ENCODE assay signal across 18 cellular contexts in the genomic region with DNA sequence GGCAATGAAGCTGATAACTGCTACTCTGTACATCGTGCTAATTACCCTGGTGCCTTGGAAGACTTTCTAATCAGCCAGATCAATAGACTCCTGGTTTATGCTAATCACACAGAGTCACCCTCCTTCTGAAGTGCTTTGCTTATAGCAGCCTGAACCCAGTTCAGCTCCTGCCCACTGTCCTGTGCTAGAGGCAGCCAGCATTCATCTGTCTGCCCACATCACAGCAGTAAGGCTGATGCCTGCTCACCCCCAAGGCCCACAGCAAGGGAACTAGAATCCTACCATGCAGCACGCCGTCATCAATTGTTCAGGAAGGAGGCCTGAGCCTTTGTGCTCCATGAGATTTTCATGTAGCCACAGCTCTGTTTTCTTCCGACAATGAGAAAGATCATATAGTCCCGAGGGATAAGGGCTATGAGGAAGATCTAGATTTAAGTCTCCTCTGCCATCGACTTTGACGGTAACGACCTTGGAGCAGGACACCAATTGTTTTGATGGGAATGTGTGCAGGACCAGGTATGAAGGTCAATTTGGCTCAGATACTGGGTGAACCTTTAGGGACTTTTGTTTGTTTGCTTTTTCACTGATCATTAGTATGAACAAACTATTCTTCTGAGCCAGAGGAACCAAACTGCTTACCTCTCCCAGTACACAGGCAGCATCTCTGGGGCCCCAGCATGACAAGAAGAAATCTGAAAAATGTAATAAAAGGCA. TPM values are rescaled to one million over a fixed set of nuclear protein-coding genes. Genes with fewer than 3 reads are reported as not detected.
A peak's percentile ranks its signal among the peaks of the same experiment; 100 is the strongest.
DNase-seq lines count a peak whose midpoint lies in the region; TF ChIP-seq lines count a peak whose summit lies in the region.
"Had no signal": no experiment of that assay in that cellular context is flagged by ENCODE, and none has a peak within 500 bp of the region (broad histone marks: within the 10 kb centered on the region; RNA-seq: fewer than 3 reads in every experiment).

No MANE protein-coding gene starts in this region.

- DNase-seq in D341Med (ENCODE audit: low spot score) = peak; percentile 77
- DNase-seq in NCI-H69 (lab: John Stamatoyannopoulos, UW) = peak; percentile 74
- DNase-seq in glutamatergic neuron = no peak
- no peak for DNase-seq in neural progenitor cell (ENCODE audit: low spot score)
- DNase-seq in osteoblast (ENCODE audit: insufficient read length, low spot score, missing footprints) = no peak
- no peak for DNase-seq in H4 (ENCODE audit: low spot score)
- DNase-seq in nucleus accumbens (lab: John Stamatoyannopoulos, UW) = no peak
- no peak for DNase-seq in cerebellum (ENCODE audit: low spot score)
- DNase-seq: BE2C; CD4-positive, CD25-positive, alpha-beta regulatory T cell; DMS53; EL; NCI-H1930; NCI-H446; PC-9 had no signal

- peaks cover 4% of the 10 kb centered on the region for H3F3A ChIP-seq in neural progenitor cell (ENCODE audit: low read depth)

- H3K27ac ChIP-seq in neural progenitor cell (no peak overlapping the region), osteoblast (ENCODE audit: low read depth, low read length) (no peak overlapping the region)
- H3K27ac ChIP-seq: PC-9, RWPE1 had no signal

- H3K79me2 ChIP-seq in neural progenitor cell (ENCODE audit: low read depth) (no peaks in the 10 kb centered on the region), osteoblast (ENCODE audit: insufficient read depth, low read length) (no peaks in the 10 kb centered on the region)

- H3K4me2 ChIP-seq in neural progenitor cell = peak overlapping the region; percentile 3
- H3K4me2 ChIP-seq in osteoblast (ENCODE audit: insufficient read depth, low read length) = no peak overlapping the region
- H3K4me2 ChIP-seq: PC-9 had no signal

- H3K9me3 Mint-ChIP-seq in glutamatergic neuron (ENCODE audit: unreplicated experiment) = peaks cover 2% of the 10 kb centered on the region
- no peaks in the 10 kb centered on the region for H3K9me3 Mint-ChIP-seq in neural progenitor cell

- H3K4me1 ChIP-seq in neural progenitor cell (peaks cover 17% of the 10 kb centered on the region), osteoblast (ENCODE audit: insufficient read depth, low read length) (no peaks in the 10 kb centered on the region)
- H3K4me1 ChIP-seq: BE2C had no signal

- H3K27ac Mint-ChIP-seq in glutamatergic neuron (ENCODE audit: unreplicated experiment) = peak overlapping the region; percentile 81
- H3K27ac Mint-ChIP-seq in neural progenitor cell = no peak overlapping the region

- H3K9me3 ChIP-seq in neural progenitor cell (ENCODE audit: low read depth) (no peaks in the 10 kb centered on the region), osteoblast (ENCODE audit: low read depth, low read length) (no peaks in the 10 kb centered on the region)
- H3K9me3 ChIP-seq: BE2C, Caco-2 had no signal

- no peak overlapping the region for H3K4me3 ChIP-seq in neural progenitor cell
- H3K4me3 ChIP-seq in osteoblast (ENCODE audit: insufficient read depth, low read length) = no peak overlapping the region
- H3K4me3 ChIP-seq: GM12878, PC-9 had no signal

- H3K36me3 Mint-ChIP-seq in glutamatergic neuron (ENCODE audit: unreplicated experiment) (no peaks in the 10 kb centered on the region), neural progenitor cell (no peaks in the 10 kb centered on the region)
- H3K36me3 Mint-ChIP-seq: CD4-positive, CD25-positive, alpha-beta regulatory T cell had no signal

- H3K27me3 ChIP-seq in neural progenitor cell (peaks cover 6% of the 10 kb centered on the region), osteoblast (ENCODE audit: insufficient read depth, low read length) (peaks cover 3% of the 10 kb centered on the region)
- H3K27me3 ChIP-seq: BE2C had no signal

- H3K9ac ChIP-seq in neural progenitor cell = no peak overlapping the region

- H3K4me1 Mint-ChIP-seq in glutamatergic neuron (ENCODE audit: low read depth, unreplicated experiment) = peaks cover 11% of the 10 kb centered on the region
- H3K4me1 Mint-ChIP-seq in neural progenitor cell = peaks cover 18% of the 10 kb centered on the region
- H3K4me1 Mint-ChIP-seq: CD4-positive, CD25-positive, alpha-beta regulatory T cell had no signal

- no peak for TF ChIP-seq CTCF in glutamatergic neuron (IDR thresholded peaks at IDR 0.05; ENCODE audit: partially characterized antibody, unreplicated experiment)
- no peak for TF ChIP-seq CTCF in neural progenitor cell (IDR thresholded peaks at IDR 0.05)
- TF ChIP-seq CTCF in osteoblast (IDR thresholded peaks at IDR 0.05; ENCODE audit: extremely low read depth, low read depth, low read length) = no peak

- no peak overlapping the region for H3K4me3 Mint-ChIP-seq in glutamatergic neuron (ENCODE audit: unreplicated experiment)
- H3K4me3 Mint-ChIP-seq in neural progenitor cell = no peak overlapping the region
- H3K4me3 Mint-ChIP-seq: CD4-positive, CD25-positive, alpha-beta regulatory T cell had no signal

- H3K36me3 ChIP-seq in neural progenitor cell (no peaks in the 10 kb centered on the region), osteoblast (ENCODE audit: insufficient read depth, low read length) (no peaks in the 10 kb centered on the region)
- H3K36me3 ChIP-seq: BE2C had no signal

- H3K27me3 Mint-ChIP-seq in glutamatergic neuron (ENCODE audit: unreplicated experiment) = peaks cover 2% of the 10 kb centered on the region
- peaks cover 6% of the 10 kb centered on the region for H3K27me3 Mint-ChIP-seq in neural progenitor cell (ENCODE audit: insufficient read depth, low read depth)

- H2AFZ ChIP-seq in neural progenitor cell (replicated peaks) (no peak overlapping the region), osteoblast (ENCODE audit: low read length) (no peak overlapping the region)
- H2AFZ ChIP-seq: PC-9 had no signal

- H4K20me1 ChIP-seq in neural progenitor cell (ENCODE audit: low read depth) = no peaks in the 10 kb centered on the region
- no peaks in the 10 kb centered on the region for H4K20me1 ChIP-seq in osteoblast (ENCODE audit: insufficient read depth, low read length)

RNA-seq across cellular contexts. Expression of a gene that starts 12.5 kb away (rescaled TPM):
- total RNA-seq in glutamatergic neuron (ENCODE audit: unreplicated experiment) (10.6 TPM), neural progenitor cell (ENCODE audit: low replicate concordance) (16.0 and 25.5 TPM in 2 replicates), osteoblast (15.6 and 18.1 TPM in 2 replicates), cerebellum (12.4 TPM)
- 3.3 and 3.9 TPM in 2 replicates for total RNA-seq in H4 (2014; rRNA removed; shearing (Covaris generic))

Comparison
In these comparisons a context has a peak if more than half of its experiments do, and no peak if none do; other contexts are left out.
1. DNase-seq: peak in D341Med (single experiment) and NCI-H69 (single experiment); none in glutamatergic neuron (single experiment), neural progenitor cell (single experiment), osteoblast (single experiment), H4 (single experiment), nucleus accumbens (0 of 56) and cerebellum (single experiment).